ENCODE assay signal across 9 cellular contexts in the genomic region with DNA sequence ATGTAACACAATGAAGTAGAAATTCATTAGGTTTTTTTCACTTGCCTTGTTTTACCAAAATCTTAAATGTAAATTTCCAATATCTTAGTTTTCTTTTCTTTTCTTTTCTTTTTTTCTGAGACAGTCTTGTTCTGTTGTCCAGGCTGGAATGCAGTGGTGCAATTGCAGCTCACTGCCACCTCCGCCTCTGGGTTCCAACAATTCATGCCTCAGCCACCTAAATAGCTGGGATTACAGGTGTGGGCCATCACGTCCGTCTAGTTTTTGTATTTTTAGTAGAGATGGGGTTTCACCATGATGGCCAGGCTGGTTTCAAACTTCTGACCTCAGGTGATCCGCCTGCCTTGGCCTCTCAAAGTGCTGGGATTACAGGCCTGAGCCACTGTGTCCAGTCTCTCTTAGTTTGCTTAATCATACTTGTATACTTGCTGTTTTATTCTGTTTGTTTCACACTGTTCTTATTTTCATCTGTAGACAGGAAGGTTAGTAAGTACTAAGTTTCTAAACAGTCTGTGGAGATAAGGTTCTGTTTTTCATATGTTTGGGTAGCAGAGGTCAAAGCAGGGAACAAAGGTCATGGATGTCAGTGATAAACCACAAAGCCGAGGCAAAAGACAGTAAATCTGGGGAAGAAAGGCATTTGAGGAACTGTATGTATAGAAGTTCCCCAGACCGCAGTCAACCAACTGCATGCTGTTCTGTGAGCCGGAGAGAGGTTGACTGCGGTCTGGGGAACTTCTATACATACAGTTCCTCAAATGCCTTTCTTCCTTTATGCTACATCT.
DNase-seq lines count a peak whose midpoint lies in the region; ATAC-seq and TF ChIP-seq lines count a peak whose summit lies in the region.
"Had no signal": no experiment of that assay in that cellular context is flagged by ENCODE, and none has a peak within 500 bp of the region (broad histone marks: within the 10 kb centered on the region; RNA-seq: fewer than 3 reads in every experiment).

No MANE protein-coding gene starts in this region.

- WGBS in sigmoid colon, 2 donors = 68 to 78% methylated on average over 8 of the region's 8 CpGs

- ATAC-seq in GM19328 (IDR thresholded peaks at IDR 0.05; ENCODE audit: unreplicated experiment) (peak; percentile 47), HG03066 (IDR thresholded peaks at IDR 0.05; ENCODE audit: low read depth, unreplicated experiment) (peak; percentile 53), activated B cell treated with CpG ODN at 0.5 μM for 24 hours (ENCODE audit: low read depth) (peak; percentile 43)

- no peak for TF ChIP-seq EP300 in sigmoid colon (IDR thresholded peaks at IDR 0.05)

- H3K9me3 Mint-ChIP-seq in activated B cell treated with CpG ODN at 0.5 μM for 24 hours = no peaks in the 10 kb centered on the region
- no peaks in the 10 kb centered on the region for H3K9me3 Mint-ChIP-seq in activated naive CD4-positive, alpha-beta T cell treated with anti-CD3 and anti-CD28 coated beads for 36 hours

- no peaks in the 10 kb centered on the region for H3K36me3 Mint-ChIP-seq in activated B cell treated with CpG ODN at 0.5 μM for 24 hours (ENCODE audit: low read depth)
- H3K36me3 Mint-ChIP-seq in activated naive CD4-positive, alpha-beta T cell treated with anti-CD3 and anti-CD28 coated beads for 36 hours (ENCODE audit: low read depth) = peaks cover 2% of the 10 kb centered on the region

- H3K27me3 ChIP-seq in sigmoid colon = no peaks in the 10 kb centered on the region

- peaks cover 0 to 99% (median 92%) of the 10 kb centered on the region in 4 donors for H3K4me1 ChIP-seq in sigmoid colon

- TF ChIP-seq CTCF in activated B cell treated with CpG ODN at 0.5 μM for 24 hours (IDR thresholded peaks at IDR 0.05) (no peak), sigmoid colon (IDR thresholded peaks at IDR 0.05) (no peak)

- no peak for TF ChIP-seq POLR2A in sigmoid colon (IDR thresholded peaks at IDR 0.05)

- H3K9me3 ChIP-seq in sigmoid colon = no peaks in the 10 kb centered on the region

- DNase-seq in activated B cell treated with CpG ODN at 0.5 μM for 24 hours = no peak
- DNase-seq in sigmoid colon = no peak
- no peak for DNase-seq in iPS-NIHi7 (ENCODE audit: extremely low spot score)
- DNase-seq in NCI-H187 (lab: John Stamatoyannopoulos, UW) = no peak
- DNase-seq in activated naive CD4-positive, alpha-beta T cell treated with anti-CD3 and anti-CD28 coated beads for 36 hours = no peak
- DNase-seq in NCI-H1092 (lab: John Stamatoyannopoulos, UW) = no peak
- DNase-seq: T1000 had no signal

- CTCF ChIA-PET in activated B cell treated with CpG ODN at 0.5 μM for 24 hours (lab: Charles Lee) = no interaction called here
- CTCF ChIA-PET in activated naive CD4-positive, alpha-beta T cell treated with anti-CD3 and anti-CD28 coated beads for 36 hours (lab: Charles Lee) = no interaction called here

- intact Hi-C loops in activated B cell treated with CpG ODN at 0.5 μM for 24 hours (cut with micrococcal nuclease) = no loop called here
- intact Hi-C loops in sigmoid colon (cut with DNase I) = loop anchor here (5.0 kb wide), 1 partner anchor 169 kb away; no protein-coding TSS in a partner anchor
- intact Hi-C loops in activated naive CD4-positive, alpha-beta T cell treated with anti-CD3 and anti-CD28 coated beads for 36 hours (cut with micrococcal nuclease) = no loop called here

- no peak overlapping the region for H3K4me3 Mint-ChIP-seq in activated B cell treated with CpG ODN at 0.5 μM for 24 hours
- no peak overlapping the region for H3K4me3 Mint-ChIP-seq in activated naive CD4-positive, alpha-beta T cell treated with anti-CD3 and anti-CD28 coated beads for 36 hours

- H3K27ac Mint-ChIP-seq in activated B cell treated with CpG ODN at 0.5 μM for 24 hours = no peak overlapping the region
- no peak overlapping the region for H3K27ac Mint-ChIP-seq in activated naive CD4-positive, alpha-beta T cell treated with anti-CD3 and anti-CD28 coated beads for 36 hours

- peak overlapping the region; percentile 77 to 99 (median 88) for H3K27ac ChIP-seq in sigmoid colon

- POLR2A ChIA-PET in activated B cell treated with CpG ODN at 0.5 μM for 24 hours (lab: Charles Lee) = no interaction called here

- H3K27me3 Mint-ChIP-seq in activated B cell treated with CpG ODN at 0.5 μM for 24 hours = peaks cover 17% of the 10 kb centered on the region
- H3K27me3 Mint-ChIP-seq in activated naive CD4-positive, alpha-beta T cell treated with anti-CD3 and anti-CD28 coated beads for 36 hours (ENCODE audit: low read depth) = peaks cover 48% of the 10 kb centered on the region

- peaks cover 28% of the 10 kb centered on the region for H3K4me1 Mint-ChIP-seq in activated B cell treated with CpG ODN at 0.5 μM for 24 hours
- peaks cover 6% of the 10 kb centered on the region for H3K4me1 Mint-ChIP-seq in activated naive CD4-positive, alpha-beta T cell treated with anti-CD3 and anti-CD28 coated beads for 36 hours (ENCODE audit: low read depth)

- H3K36me3 ChIP-seq in sigmoid colon = peaks cover 0 to 60% (median 17%) of the 10 kb centered on the region in 4 donors

- no peak overlapping the region for H3K4me3 ChIP-seq in sigmoid colon
